In the genomic region with DNA sequence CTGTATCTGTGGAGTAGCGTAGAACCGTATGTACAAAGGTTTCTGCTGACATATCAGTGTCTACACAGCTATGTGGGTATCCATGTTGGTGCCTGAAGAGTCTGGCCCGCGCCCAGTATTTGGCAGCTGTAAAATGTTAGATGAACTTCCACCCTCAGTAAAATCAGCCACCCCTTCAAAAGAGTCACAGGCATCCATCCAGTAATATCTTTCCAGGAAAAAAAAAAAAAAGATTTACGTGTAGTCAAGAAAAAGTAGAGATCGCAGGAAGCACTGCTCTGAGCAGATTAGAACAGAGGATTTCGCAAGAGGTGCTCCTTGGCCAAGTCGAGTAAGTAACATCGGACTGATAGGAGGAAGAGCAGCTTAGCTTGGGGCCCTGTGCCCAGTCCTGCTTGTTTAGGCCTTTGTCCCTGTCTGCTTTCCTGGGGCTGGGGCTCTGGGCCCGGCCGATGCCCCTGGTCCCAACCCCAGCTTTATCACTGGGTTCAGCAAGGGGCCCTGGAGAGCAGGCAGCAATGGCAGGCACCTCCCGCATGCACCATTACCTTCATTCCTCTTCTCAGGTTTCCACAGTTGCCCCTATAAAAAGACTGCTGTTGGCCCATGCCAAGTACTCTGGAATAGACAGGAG, we compare ENCODE assay signal across 11 cellular contexts. TPM values are rescaled to one million over a fixed set of nuclear protein-coding genes. Genes with fewer than 3 reads are reported as not detected.
DNase-seq lines count a peak whose midpoint lies in the region; ATAC-seq and TF ChIP-seq lines count a peak whose summit lies in the region.
"Had no signal": no experiment of that assay in that cellular context is flagged by ENCODE, and none has a peak within 500 bp of the region (broad histone marks: within the 10 kb centered on the region; RNA-seq: fewer than 3 reads in every experiment).

No MANE protein-coding gene starts in this region.

- H3K27me3 ChIP-seq in thyroid gland, result no peaks in the 10 kb centered on the region
- no peaks in the 10 kb centered on the region for H3K27me3 ChIP-seq in effector memory CD4-positive, alpha-beta T cell (replicated peaks; ENCODE audit: control insufficient read depth, insufficient read depth, low read length, poor library complexity, severe bottlenecking)

- H3K4me3 ChIP-seq in LNCaP clone FGC (ENCODE audit: low read depth, low read length), result no peak overlapping the region
- no peak overlapping the region for H3K4me3 ChIP-seq in cardiac fibroblast (replicated peaks in 1 of 2; ENCODE audit: low read depth in 2 of 2, low read length in 2 of 2)
- no peak overlapping the region for H3K4me3 ChIP-seq in lower leg skin (ENCODE audit: low read depth, poor library complexity, severe bottlenecking)
- no peak overlapping the region for H3K4me3 ChIP-seq in thyroid gland (replicated peaks in 1 of 3)
- H3K4me3 ChIP-seq in coronary artery, result no peak overlapping the region
- H3K4me3 ChIP-seq in effector memory CD4-positive, alpha-beta T cell (ENCODE audit: insufficient read depth, low read depth, low read length, poor library complexity, severe bottlenecking), result no peak overlapping the region

- TF ChIP-seq CTCF in LNCaP clone FGC (IDR thresholded peaks at IDR 0.05; ENCODE audit: control insufficient read depth, extremely low read depth, insufficient read depth), result no peak
- no peak for TF ChIP-seq CTCF in cardiac fibroblast (IDR thresholded peaks at IDR 0.05; ENCODE audit: low read depth, low read length)
- TF ChIP-seq CTCF in lower leg skin (IDR thresholded peaks at IDR 0.05), result no peak
- no peak for TF ChIP-seq CTCF in thyroid gland (IDR thresholded peaks at IDR 0.05)
- no peak for TF ChIP-seq CTCF in coronary artery (IDR thresholded peaks at IDR 0.05)

- WGBS in lower leg skin, 2 donors, result 43% methylated on average over 12 of the region's 12 CpGs
- 46 to 62% methylated on average over 11 to 12 of the region's 12 CpGs for WGBS in thyroid gland, 2 donors

- H3K36me3 ChIP-seq in thyroid gland, result no peaks in the 10 kb centered on the region
- H3K36me3 ChIP-seq in effector memory CD4-positive, alpha-beta T cell (ENCODE audit: control insufficient read depth, insufficient read depth, low read length), result no peaks in the 10 kb centered on the region

- TF ChIP-seq POLR2A in lower leg skin (IDR thresholded peaks at IDR 0.05) (no peak), thyroid gland (IDR thresholded peaks at IDR 0.05) (no peak)

- peak; percentile 48 for DNase-seq in LNCaP clone FGC (ENCODE audit: low read depth)
- peak; percentile 57 to 93 for DNase-seq in cardiac fibroblast (ENCODE audit: low read depth in 2 of 2)
- DNase-seq in lower leg skin (ENCODE audit: low spot score in 2 of 2), result peak; percentile 46 to 89
- DNase-seq in thyroid gland, result peak; percentile 40 to 52
- DNase-seq in DMS53 (lab: John Stamatoyannopoulos, UW), result no peak
- DNase-seq in coronary artery (ENCODE audit: low spot score), result no peak
- DNase-seq in effector memory CD4-positive, alpha-beta T cell, result no peak
- DNase-seq: activated effector memory CD4-positive, alpha-beta T cell treated with anti-CD3 and anti-CD28 coated beads, Interleukin-2, amount 50 U/mL, for 16 hours; NCI-H524 treated with DMSO at 0.1 percent for 48 hours had no signal

- peaks cover 3 to 11% of the 10 kb centered on the region in 2 donors for H3K4me1 ChIP-seq in thyroid gland
- H3K4me1 ChIP-seq in effector memory CD4-positive, alpha-beta T cell (ENCODE audit: control insufficient read depth, insufficient read depth, low read length, poor library complexity, severe bottlenecking), result no peaks in the 10 kb centered on the region

- H3K9me3 ChIP-seq in thyroid gland, result no peaks in the 10 kb centered on the region
- no peaks in the 10 kb centered on the region for H3K9me3 ChIP-seq in effector memory CD4-positive, alpha-beta T cell (ENCODE audit: control insufficient read depth, low read length)

- H3K27ac ChIP-seq in thyroid gland (no peak overlapping the region), coronary artery (peak overlapping the region in 1 of 2 donors; percentile 58)
- no peak overlapping the region for H3K27ac ChIP-seq in effector memory CD4-positive, alpha-beta T cell (ENCODE audit: insufficient read depth, low read length, poor library complexity, severe bottlenecking)

- intact Hi-C loops in lower leg skin (cut with DNase I; ENCODE audit: low total_unique reads), result no loop called here
- intact Hi-C loops in thyroid gland (cut with DNase I), result loop anchor here (10.0 kb wide), 1 partner anchor 46 kb away; no protein-coding TSS in a partner anchor

- ATAC-seq in GM18519 (IDR thresholded peaks at IDR 0.05; ENCODE audit: low FRiP score, unreplicated experiment), result no peak

RNA-seq across cellular contexts. Expression of a gene that starts 21.2 kb away (rescaled TPM):
- total RNA-seq in lower leg skin (10 to 100 TPM in 2 of 4 donors, 1 to 10 TPM in 2; 8.8 to 18.3 (median 9.9) TPM), thyroid gland (10 to 100 TPM; 32.0 to 76.2 (median 38.2) TPM)
- total RNA-seq: G401 had no signal

Comparison
In these comparisons a context has a peak if more than half of its experiments do, and no peak if none do; other contexts are left out.
1. DNase-seq: peak in LNCaP clone FGC (single experiment), cardiac fibroblast (2 of 2), lower leg skin (2 of 2) and thyroid gland (2 of 2); none in DMS53 (single experiment), coronary artery (single experiment) and effector memory CD4-positive, alpha-beta T cell (0 of 3).